In genomic region chr12:121355818-121356217, GRCh38 we compare ENCODE assay signal across 7 cellular contexts.
"Had no signal": no experiment of that assay in that cellular context is flagged by ENCODE, and none has a peak within 500 bp of the region (broad histone marks: within the 10 kb centered on the region; RNA-seq: fewer than 3 reads in every experiment).

No MANE protein-coding gene starts in this region.

- H3K4me3 ChIP-seq: K562 had no signal

- FAIRE-seq: HTR-8/SVneo, K562 had no signal

- H3K27ac ChIP-seq: HL-60, KMS-11 had no signal

- DNase-seq: IMR-90, KBM-7, KG1 had no signal

- H3K9ac ChIP-seq: KMS-11 had no signal

- ATAC-seq: K562 had no signal

- H3K4me2 ChIP-seq: KMS-11 had no signal
